12 cellular contexts compared by ENCODE assay signal in genomic region chr12:562634-563033, GRCh38.
DNase-seq lines count a peak whose midpoint lies in the region; ATAC-seq and TF ChIP-seq lines count a peak whose summit lies in the region.
"Had no signal": no experiment of that assay in that cellular context is flagged by ENCODE, and none has a peak within 500 bp of the region (broad histone marks: within the 10 kb centered on the region; RNA-seq: fewer than 3 reads in every experiment).

No MANE protein-coding gene starts in this region.

- no peak for TF ChIP-seq CTCF in upper lobe of right lung (IDR thresholded peaks at IDR 0.05)

- no peak for DNase-seq in stimulated activated naive CD8-positive, alpha-beta T cell treated with anti-CD3 and anti-CD28 coated beads, Interleukin-15, Interleukin-2, amounts not matched to agents 100 U/mL and 50 U/mL, for 24 hours
- no peak for DNase-seq in activated T-helper 1 cell treated with anti-CD3 and anti-CD28 coated beads, Interleukin-12 subunit alpha, Interleukin-12 subunit beta, Interleukin-2, Interleukin-4 antibody, amounts not matched to agents 30 ng/mL and 10 ng/mL and 1 ng/mL, durations not matched to agents 14 hours and 24 hours and 36 hours (ENCODE audit: low spot score)
- DNase-seq in naive thymus-derived CD4-positive, alpha-beta T cell = peak in 3 of 9 donors; percentile 22 to 37 (median 33)
- DNase-seq in upper lobe of right lung (no peak), NCI-H1417 treated with DMSO at 0.1 percent for 48 hours (lab: John Stamatoyannopoulos, UW) (no peak), NCI-H2171 (lab: John Stamatoyannopoulos, UW) (no peak), SKM-1 treated with dmso at 0.1 percent for 144 hours (lab: John Stamatoyannopoulos, UW; ENCODE audit: unreplicated experiment) (no peak)
- DNase-seq: kidney glomerular epithelial cell, NCI-H146 had no signal

- H3K4me1 ChIP-seq in naive thymus-derived CD4-positive, alpha-beta T cell (ENCODE audit: control insufficient read depth in 2 of 2, insufficient read depth in 2 of 2, low read length in 2 of 2) = peaks cover 49 to 69% of the 10 kb centered on the region in 2 donors
- peaks cover 8% of the 10 kb centered on the region for H3K4me1 ChIP-seq in upper lobe of right lung

- H3K27ac Mint-ChIP-seq in stimulated activated naive CD8-positive, alpha-beta T cell treated with anti-CD3 and anti-CD28 coated beads, Interleukin-15, Interleukin-2, amounts not matched to agents 100 ng/mL and 50 ng/mL, for 24 hours = peak overlapping the region; percentile 50
- H3K27ac Mint-ChIP-seq in activated T-helper 1 cell treated with anti-CD3 and anti-CD28 coated beads, Interleukin-12 subunit alpha, Interleukin-12 subunit beta, Interleukin-2, Interleukin-4 antibody, amounts not matched to agents 30 ng/mL and 10 ng/mL and 1 ng/mL, durations not matched to agents 14 hours and 24 hours and 36 hours = peak overlapping the region; percentile 85
- H3K27ac Mint-ChIP-seq in naive thymus-derived CD4-positive, alpha-beta T cell = peak overlapping the region; percentile 84 to 96 (median 94)
- H3K27ac Mint-ChIP-seq: progenitor cell of endocrine pancreas had no signal

- H3K27me3 ChIP-seq in naive thymus-derived CD4-positive, alpha-beta T cell (ENCODE audit: control insufficient read depth in 2 of 2, insufficient read depth in 2 of 2, low read length in 2 of 2) = no peaks in the 10 kb centered on the region
- H3K27me3 ChIP-seq in upper lobe of right lung = no peaks in the 10 kb centered on the region
- H3K27me3 ChIP-seq: cardiac muscle cell had no signal

- no peak overlapping the region for H3K4me3 Mint-ChIP-seq in stimulated activated naive CD8-positive, alpha-beta T cell treated with anti-CD3 and anti-CD28 coated beads, Interleukin-15, Interleukin-2, amounts not matched to agents 100 ng/mL and 50 ng/mL, for 24 hours
- no peak overlapping the region for H3K4me3 Mint-ChIP-seq in activated T-helper 1 cell treated with anti-CD3 and anti-CD28 coated beads, Interleukin-12 subunit alpha, Interleukin-12 subunit beta, Interleukin-2, Interleukin-4 antibody, amounts not matched to agents 30 ng/mL and 10 ng/mL and 1 ng/mL, durations not matched to agents 14 hours and 24 hours and 36 hours
- H3K4me3 Mint-ChIP-seq in naive thymus-derived CD4-positive, alpha-beta T cell = peak overlapping the region; percentile 35 to 98 (median 85)

- peaks cover 50% of the 10 kb centered on the region for H3K4me1 Mint-ChIP-seq in stimulated activated naive CD8-positive, alpha-beta T cell treated with anti-CD3 and anti-CD28 coated beads, Interleukin-15, Interleukin-2, amounts not matched to agents 100 ng/mL and 50 ng/mL, for 24 hours (ENCODE audit: low read depth)
- peaks cover 77% of the 10 kb centered on the region for H3K4me1 Mint-ChIP-seq in activated T-helper 1 cell treated with anti-CD3 and anti-CD28 coated beads, Interleukin-12 subunit alpha, Interleukin-12 subunit beta, Interleukin-2, Interleukin-4 antibody, amounts not matched to agents 30 ng/mL and 10 ng/mL and 1 ng/mL, durations not matched to agents 14 hours and 24 hours and 36 hours (ENCODE audit: low read depth)
- peaks cover 57 to 95% (median 87%) of the 10 kb centered on the region in 7 donors for H3K4me1 Mint-ChIP-seq in naive thymus-derived CD4-positive, alpha-beta T cell

- H3K4me3 ChIP-seq in naive thymus-derived CD4-positive, alpha-beta T cell (ENCODE audit: low read length) = peak overlapping the region; percentile 49
- H3K4me3 ChIP-seq in upper lobe of right lung = no peak overlapping the region
- H3K4me3 ChIP-seq: cardiac muscle cell had no signal

- no peaks in the 10 kb centered on the region for H3K9me3 Mint-ChIP-seq in stimulated activated naive CD8-positive, alpha-beta T cell treated with anti-CD3 and anti-CD28 coated beads, Interleukin-15, Interleukin-2, amounts not matched to agents 100 ng/mL and 50 ng/mL, for 24 hours
- H3K9me3 Mint-ChIP-seq in activated T-helper 1 cell treated with anti-CD3 and anti-CD28 coated beads, Interleukin-12 subunit alpha, Interleukin-12 subunit beta, Interleukin-2, Interleukin-4 antibody, amounts not matched to agents 30 ng/mL and 10 ng/mL and 1 ng/mL, durations not matched to agents 14 hours and 24 hours and 36 hours = no peaks in the 10 kb centered on the region
- H3K9me3 Mint-ChIP-seq in naive thymus-derived CD4-positive, alpha-beta T cell = no peaks in the 10 kb centered on the region

- intact Hi-C loops in activated T-helper 1 cell treated with anti-CD3 and anti-CD28 coated beads, Interleukin-12 subunit alpha, Interleukin-12 subunit beta, Interleukin-2, Interleukin-4 antibody, amounts not matched to agents 30 ng/mL and 10 ng/mL and 1 ng/mL, durations not matched to agents 14 hours and 24 hours and 36 hours (cut with micrococcal nuclease) = loop anchor here (5.0 kb wide), 1 partner anchor 530 kb away; no protein-coding TSS in a partner anchor
- intact Hi-C loops in naive thymus-derived CD4-positive, alpha-beta T cell (cut with micrococcal nuclease) = loop anchor here in 1 of 2 donors (1.0 to 5.0 kb wide), 3 partner anchors 14 to 430 kb away; partner anchors contain the start of gene ERC1
- intact Hi-C loops in upper lobe of right lung (cut with DNase I) = no loop called here

- peak overlapping the region; percentile 80 for H3K27ac ChIP-seq in naive thymus-derived CD4-positive, alpha-beta T cell (ENCODE audit: low read depth, low read length)
- H3K27ac ChIP-seq in upper lobe of right lung = peak overlapping the region; percentile 70
- H3K27ac ChIP-seq: cardiac muscle cell had no signal

- no peaks in the 10 kb centered on the region for H3K36me3 ChIP-seq in naive thymus-derived CD4-positive, alpha-beta T cell (ENCODE audit: control insufficient read depth in 2 of 3, insufficient read depth in 3 of 3, low read length in 3 of 3)
- no peaks in the 10 kb centered on the region for H3K36me3 ChIP-seq in upper lobe of right lung
- H3K36me3 ChIP-seq: cardiac muscle cell had no signal

- ATAC-seq in stimulated activated naive CD8-positive, alpha-beta T cell treated with anti-CD3 and anti-CD28 coated beads, Interleukin-15, Interleukin-2, amounts not matched to agents 100 U/mL and 50 U/mL, for 24 hours = no peak
- ATAC-seq in naive thymus-derived CD4-positive, alpha-beta T cell = peak; percentile 13
- no peak for ATAC-seq in upper lobe of right lung

- POLR2A ChIA-PET in naive thymus-derived CD4-positive, alpha-beta T cell (lab: Charles Lee) = no interaction called here

- no peaks in the 10 kb centered on the region for H3K36me3 Mint-ChIP-seq in stimulated activated naive CD8-positive, alpha-beta T cell treated with anti-CD3 and anti-CD28 coated beads, Interleukin-15, Interleukin-2, amounts not matched to agents 100 ng/mL and 50 ng/mL, for 24 hours (ENCODE audit: low read depth)
- peaks cover 24% of the 10 kb centered on the region for H3K36me3 Mint-ChIP-seq in activated T-helper 1 cell treated with anti-CD3 and anti-CD28 coated beads, Interleukin-12 subunit alpha, Interleukin-12 subunit beta, Interleukin-2, Interleukin-4 antibody, amounts not matched to agents 30 ng/mL and 10 ng/mL and 1 ng/mL, durations not matched to agents 14 hours and 24 hours and 36 hours (ENCODE audit: low read depth)
- H3K36me3 Mint-ChIP-seq in naive thymus-derived CD4-positive, alpha-beta T cell = peaks cover 0 to 41% (median 8%) of the 10 kb centered on the region in 5 donors

- H3K27me3 Mint-ChIP-seq in stimulated activated naive CD8-positive, alpha-beta T cell treated with anti-CD3 and anti-CD28 coated beads, Interleukin-15, Interleukin-2, amounts not matched to agents 100 ng/mL and 50 ng/mL, for 24 hours = no peaks in the 10 kb centered on the region
- H3K27me3 Mint-ChIP-seq in activated T-helper 1 cell treated with anti-CD3 and anti-CD28 coated beads, Interleukin-12 subunit alpha, Interleukin-12 subunit beta, Interleukin-2, Interleukin-4 antibody, amounts not matched to agents 30 ng/mL and 10 ng/mL and 1 ng/mL, durations not matched to agents 14 hours and 24 hours and 36 hours (ENCODE audit: insufficient read depth) = no peaks in the 10 kb centered on the region
- no peaks in the 10 kb centered on the region for H3K27me3 Mint-ChIP-seq in naive thymus-derived CD4-positive, alpha-beta T cell

- H3K9me3 ChIP-seq in naive thymus-derived CD4-positive, alpha-beta T cell (ENCODE audit: control insufficient read depth in 2 of 3, low read length in 3 of 3) = no peaks in the 10 kb centered on the region
- H3K9me3 ChIP-seq in upper lobe of right lung = no peaks in the 10 kb centered on the region

- CTCF ChIA-PET in naive thymus-derived CD4-positive, alpha-beta T cell (lab: Charles Lee) = interaction anchor here (1.4 to 5.1 kb wide), 2 partner anchors 23 to 253 kb away, joined by 4 to 20 read pairs; no protein-coding TSS in a partner anchor

Comparison
In these comparisons a context has a peak if more than half of its experiments do, and no peak if none do; other contexts are left out.
1. H3K4me3 Mint-ChIP-seq: peak in naive thymus-derived CD4-positive, alpha-beta T cell (10 of 10); none in stimulated activated naive CD8-positive, alpha-beta T cell treated with anti-CD3 and anti-CD28 coated beads, Interleukin-15, Interleukin-2, amounts not matched to agents 100 ng/mL and 50 ng/mL, for 24 hours (single experiment) and activated T-helper 1 cell treated with anti-CD3 and anti-CD28 coated beads, Interleukin-12 subunit alpha, Interleukin-12 subunit beta, Interleukin-2, Interleukin-4 antibody, amounts not matched to agents 30 ng/mL and 10 ng/mL and 1 ng/mL, durations not matched to agents 14 hours and 24 hours and 36 hours (single experiment).
2. Peak in every context shown above with its lines, with median percentiles within 50 percentile points of each other: H3K27ac Mint-ChIP-seq.